ENCODE assay signal across 10 cellular contexts in genomic region chr2:20674974-20675679, GRCh38. TPM values are rescaled to one million over a fixed set of nuclear protein-coding genes. Genes with fewer than 3 reads are reported as not detected.
DNase-seq lines count a peak whose midpoint lies in the region; ATAC-seq and TF ChIP-seq lines count a peak whose summit lies in the region.
"Had no signal": no experiment of that assay in that cellular context is flagged by ENCODE, and none has a peak within 500 bp of the region (broad histone marks: within the 10 kb centered on the region; RNA-seq: fewer than 3 reads in every experiment).

No MANE protein-coding gene starts in this region.

- POLR2A ChIA-PET in activated B cell treated with CpG ODN at 0.5 μM for 24 hours (lab: Charles Lee) = interaction anchor here (0.8 to 5.4 kb wide), 6 partner anchors 9 to 147 kb away, joined by 3 to 116 read pairs (median 12); partner anchors contain the start of genes GDF7, HS1BP3 and LDAH

- peaks cover 73% of the 10 kb centered on the region for H3K4me1 Mint-ChIP-seq in activated B cell treated with CpG ODN at 0.5 μM for 24 hours
- H3K4me1 Mint-ChIP-seq in activated T-helper 1 cell treated with anti-CD3 and anti-CD28 coated beads, Interleukin-12 subunit alpha, Interleukin-12 subunit beta, Interleukin-2, Interleukin-4 antibody, amounts not matched to agents 30 ng/mL and 10 ng/mL and 1 ng/mL, durations not matched to agents 14 hours and 24 hours and 36 hours (ENCODE audit: low read depth) = no peaks in the 10 kb centered on the region
- H3K4me1 Mint-ChIP-seq: activated CD4-positive, alpha-beta memory T cell treated with anti-CD3 and anti-CD28 coated beads, Interleukin-2, amount 10 ng/mL, durations not matched to agents 7 days and 5 days had no signal

- CTCF ChIA-PET in activated B cell treated with CpG ODN at 0.5 μM for 24 hours (lab: Charles Lee) = interaction anchor here (0.7 to 5.0 kb wide), 7 partner anchors 10 to 288 kb away, joined by 3 to 69 read pairs (median 3); partner anchors contain the start of genes GDF7 and HS1BP3

- TF ChIP-seq CTCF in GM13976 (IDR thresholded peaks at IDR 0.05; ENCODE audit: borderline replicate concordance, control extremely low read depth, extremely low read depth, insufficient read depth, missing control alignments) (no peak), activated B cell treated with CpG ODN at 0.5 μM for 24 hours (IDR thresholded peaks at IDR 0.05) (no peak), retinal pigment epithelial cell (conservative IDR thresholded peaks at IDR 0.05; ENCODE audit: low read depth, low read length) (no peak)

- no peak overlapping the region for H3K4me3 ChIP-seq in retinal pigment epithelial cell (ENCODE audit: low read length)

- DNase-seq in GM13976 (ENCODE audit: low spot score) = peak; percentile 7
- no peak for DNase-seq in activated B cell treated with CpG ODN at 0.5 μM for 24 hours
- no peak for DNase-seq in Right ventricle myocardium inferior (ENCODE audit: missing footprints)
- DNase-seq in retinal pigment epithelial cell (ENCODE audit: low read depth) = peak; percentile 36
- DNase-seq in activated T-helper 1 cell treated with anti-CD3 and anti-CD28 coated beads, Interleukin-12 subunit alpha, Interleukin-12 subunit beta, Interleukin-2, Interleukin-4 antibody, amounts not matched to agents 30 ng/mL and 10 ng/mL and 1 ng/mL, durations not matched to agents 14 hours and 24 hours and 36 hours (ENCODE audit: low spot score) = no peak
- DNase-seq: activated CD4-positive, alpha-beta memory T cell treated with anti-CD3 and anti-CD28 coated beads, Interleukin-2, amount 10 ng/mL, durations not matched to agents 7 days and 5 days had no signal

- peaks cover 8% of the 10 kb centered on the region for H3K36me3 Mint-ChIP-seq in activated B cell treated with CpG ODN at 0.5 μM for 24 hours (ENCODE audit: low read depth)
- H3K36me3 Mint-ChIP-seq in activated T-helper 1 cell treated with anti-CD3 and anti-CD28 coated beads, Interleukin-12 subunit alpha, Interleukin-12 subunit beta, Interleukin-2, Interleukin-4 antibody, amounts not matched to agents 30 ng/mL and 10 ng/mL and 1 ng/mL, durations not matched to agents 14 hours and 24 hours and 36 hours (ENCODE audit: low read depth) = no peaks in the 10 kb centered on the region

- H3K9me3 Mint-ChIP-seq in activated B cell treated with CpG ODN at 0.5 μM for 24 hours = no peaks in the 10 kb centered on the region
- no peaks in the 10 kb centered on the region for H3K9me3 Mint-ChIP-seq in activated T-helper 1 cell treated with anti-CD3 and anti-CD28 coated beads, Interleukin-12 subunit alpha, Interleukin-12 subunit beta, Interleukin-2, Interleukin-4 antibody, amounts not matched to agents 30 ng/mL and 10 ng/mL and 1 ng/mL, durations not matched to agents 14 hours and 24 hours and 36 hours
- H3K9me3 Mint-ChIP-seq: activated CD4-positive, alpha-beta memory T cell treated with anti-CD3 and anti-CD28 coated beads, Interleukin-2, amount 10 ng/mL, durations not matched to agents 7 days and 5 days; naive thymus-derived CD8-positive, alpha-beta T cell had no signal

- ATAC-seq in activated B cell treated with CpG ODN at 0.5 μM for 24 hours (ENCODE audit: low read depth) (no peak), Right ventricle myocardium inferior (peak; percentile 69), GM21360 (IDR thresholded peaks at IDR 0.05; ENCODE audit: unreplicated experiment) (no peak), GM21423 (IDR thresholded peaks at IDR 0.05; ENCODE audit: unreplicated experiment) (no peak), GM18519 (IDR thresholded peaks at IDR 0.05; ENCODE audit: low FRiP score, unreplicated experiment) (no peak)

- intact Hi-C loops in activated B cell treated with CpG ODN at 0.5 μM for 24 hours (cut with micrococcal nuclease) (no loop called here), Right ventricle myocardium inferior (cut with DNase I) (no loop called here)
- intact Hi-C loops in activated T-helper 1 cell treated with anti-CD3 and anti-CD28 coated beads, Interleukin-12 subunit alpha, Interleukin-12 subunit beta, Interleukin-2, Interleukin-4 antibody, amounts not matched to agents 30 ng/mL and 10 ng/mL and 1 ng/mL, durations not matched to agents 14 hours and 24 hours and 36 hours (cut with micrococcal nuclease) = no loop called here

- no peaks in the 10 kb centered on the region for H3K27me3 Mint-ChIP-seq in activated B cell treated with CpG ODN at 0.5 μM for 24 hours
- H3K27me3 Mint-ChIP-seq in activated T-helper 1 cell treated with anti-CD3 and anti-CD28 coated beads, Interleukin-12 subunit alpha, Interleukin-12 subunit beta, Interleukin-2, Interleukin-4 antibody, amounts not matched to agents 30 ng/mL and 10 ng/mL and 1 ng/mL, durations not matched to agents 14 hours and 24 hours and 36 hours (ENCODE audit: insufficient read depth) = peaks cover 9% of the 10 kb centered on the region

- H3K27ac Mint-ChIP-seq in activated B cell treated with CpG ODN at 0.5 μM for 24 hours = peak overlapping the region; percentile 94
- H3K27ac Mint-ChIP-seq in activated T-helper 1 cell treated with anti-CD3 and anti-CD28 coated beads, Interleukin-12 subunit alpha, Interleukin-12 subunit beta, Interleukin-2, Interleukin-4 antibody, amounts not matched to agents 30 ng/mL and 10 ng/mL and 1 ng/mL, durations not matched to agents 14 hours and 24 hours and 36 hours = no peak overlapping the region
- H3K27ac Mint-ChIP-seq: activated CD4-positive, alpha-beta memory T cell treated with anti-CD3 and anti-CD28 coated beads, Interleukin-2, amount 10 ng/mL, durations not matched to agents 7 days and 5 days had no signal

- H3K4me3 Mint-ChIP-seq in activated B cell treated with CpG ODN at 0.5 μM for 24 hours = peak overlapping the region; percentile 64
- no peak overlapping the region for H3K4me3 Mint-ChIP-seq in activated T-helper 1 cell treated with anti-CD3 and anti-CD28 coated beads, Interleukin-12 subunit alpha, Interleukin-12 subunit beta, Interleukin-2, Interleukin-4 antibody, amounts not matched to agents 30 ng/mL and 10 ng/mL and 1 ng/mL, durations not matched to agents 14 hours and 24 hours and 36 hours
- H3K4me3 Mint-ChIP-seq: activated CD4-positive, alpha-beta memory T cell treated with anti-CD3 and anti-CD28 coated beads, Interleukin-2, amount 10 ng/mL, durations not matched to agents 7 days and 5 days; naive thymus-derived CD8-positive, alpha-beta T cell had no signal

- in situ Hi-C loops in GM13976 (cut with MboI; ENCODE audit: low sequenced_read_pairs, unreplicated experiment) = no loop called here

RNA-seq across cellular contexts. Expression of gene GDF7, which starts 8.2 kb away (rescaled TPM):
- 5.9 and 6.7 TPM in 2 replicates for total RNA-seq in activated B cell treated with CpG ODN at 0.5 μM for 24 hours
- 0.46 TPM for total RNA-seq in Right ventricle myocardium inferior
- total RNA-seq in activated T-helper 1 cell treated with anti-CD3 and anti-CD28 coated beads, Interleukin-12 subunit alpha, Interleukin-12 subunit beta, Interleukin-2, Interleukin-4 antibody, amounts not matched to agents 30 ng/mL and 10 ng/mL and 1 ng/mL, durations not matched to agents 14 hours and 24 hours and 36 hours = 0.10 and 0.15 TPM in 2 replicates
- total RNA-seq: activated CD4-positive, alpha-beta memory T cell treated with anti-CD3 and anti-CD28 coated beads, Interleukin-2, amount 10 ng/mL, durations not matched to agents 7 days and 5 days; naive thymus-derived CD8-positive, alpha-beta T cell had no signal

RNA-seq across cellular contexts. Expression of gene HS1BP3, which starts 24.2 kb away (rescaled TPM):
- total RNA-seq in activated B cell treated with CpG ODN at 0.5 μM for 24 hours (13.0 and 13.1 TPM in 2 replicates), Right ventricle myocardium inferior (20.1 TPM)
- total RNA-seq in activated T-helper 1 cell treated with anti-CD3 and anti-CD28 coated beads, Interleukin-12 subunit alpha, Interleukin-12 subunit beta, Interleukin-2, Interleukin-4 antibody, amounts not matched to agents 30 ng/mL and 10 ng/mL and 1 ng/mL, durations not matched to agents 14 hours and 24 hours and 36 hours = 9.1 and 10.2 TPM in 2 replicates

Comparison
In these comparisons a context has a peak if more than half of its experiments do, and no peak if none do; other contexts are left out.
1. DNase-seq: peak in GM13976 (single experiment) and retinal pigment epithelial cell (single experiment); none in activated B cell treated with CpG ODN at 0.5 μM for 24 hours (single experiment), Right ventricle myocardium inferior (single experiment) and activated T-helper 1 cell treated with anti-CD3 and anti-CD28 coated beads, Interleukin-12 subunit alpha, Interleukin-12 subunit beta, Interleukin-2, Interleukin-4 antibody, amounts not matched to agents 30 ng/mL and 10 ng/mL and 1 ng/mL, durations not matched to agents 14 hours and 24 hours and 36 hours (single experiment).